In the genomic region with DNA sequence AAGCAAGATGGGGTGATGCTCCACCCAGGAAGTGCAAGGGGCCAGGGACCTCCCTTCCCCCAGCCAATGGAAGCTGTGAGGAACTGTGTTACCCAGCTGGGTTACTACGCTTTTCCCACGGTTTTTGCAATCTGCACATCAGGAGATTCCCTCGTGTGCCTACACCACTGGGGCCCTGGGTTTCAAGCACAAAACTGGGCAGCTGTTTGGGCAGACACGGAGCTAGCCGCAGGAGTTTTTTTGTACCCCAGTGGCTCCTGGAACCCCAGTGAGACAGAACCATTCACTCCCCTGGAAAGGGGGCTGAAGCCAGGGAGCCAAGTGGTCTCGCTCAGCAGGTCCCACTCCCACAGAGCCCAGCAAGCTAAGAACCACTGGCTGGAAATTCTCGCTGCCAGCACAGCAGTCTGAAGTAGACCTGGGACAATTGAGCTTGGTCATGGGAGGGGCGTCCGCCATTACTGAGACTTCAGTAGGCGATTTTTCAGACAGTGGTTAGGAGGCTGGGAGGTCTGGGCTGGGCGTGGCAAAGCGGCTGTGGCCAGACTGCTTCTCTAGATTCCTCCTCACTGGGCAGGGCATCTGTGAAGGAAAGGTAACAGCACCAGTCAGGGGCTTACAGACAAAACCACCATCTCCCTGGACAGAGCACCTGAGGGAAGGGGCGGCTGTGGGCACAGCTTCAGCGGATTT, we compare ENCODE assay signal across 2 cellular contexts. TPM values are rescaled to one million over a fixed set of nuclear protein-coding genes. Genes with fewer than 3 reads are reported as not detected.
"Had no signal": no experiment of that assay in that cellular context is flagged by ENCODE, and none has a peak within 500 bp of the region (broad histone marks: within the 10 kb centered on the region; RNA-seq: fewer than 3 reads in every experiment).

No MANE protein-coding gene starts in this region.

RNA-seq across cellular contexts. Expression of a gene that starts 13.9 kb away (rescaled TPM):
- polyA plus RNA-seq: pancreas had no signal

RNA-seq across cellular contexts. Expression of a gene that starts 30.2 kb away (rescaled TPM):
- polyA plus RNA-seq: mammary epithelial cell had no signal
